Comparison of ENCODE assay signal across 9 cellular contexts in the genomic region with DNA sequence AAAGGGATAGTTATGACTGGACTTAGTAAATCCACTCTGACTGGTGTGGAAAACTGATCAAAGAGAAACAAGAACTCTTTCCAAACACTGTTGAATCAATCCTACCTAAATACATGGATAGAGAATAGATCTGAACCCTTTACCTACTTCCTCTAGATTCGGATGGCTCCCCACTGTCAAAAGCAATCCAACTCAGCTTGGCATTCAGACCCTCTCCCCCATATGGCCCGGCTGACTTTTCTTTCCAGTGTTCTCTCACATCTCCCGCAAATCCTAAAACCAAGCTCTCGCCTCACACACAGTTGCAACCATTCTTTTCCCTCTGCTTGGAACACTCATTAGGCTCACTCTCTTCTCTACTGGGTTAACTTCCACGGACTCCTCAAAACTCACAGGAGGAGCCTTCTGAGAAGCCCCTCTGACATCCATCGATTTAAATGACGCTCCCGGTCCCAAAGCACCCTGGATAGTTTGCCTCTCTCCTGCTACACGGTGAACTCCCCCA. TPM values are rescaled to one million over a fixed set of nuclear protein-coding genes. Genes with fewer than 3 reads are reported as not detected.
DNase-seq lines count a peak whose midpoint lies in the region; ATAC-seq, FAIRE-seq and TF ChIP-seq lines count a peak whose summit lies in the region.
"Had no signal": no experiment of that assay in that cellular context is flagged by ENCODE, and none has a peak within 500 bp of the region (broad histone marks: within the 10 kb centered on the region; RNA-seq: fewer than 3 reads in every experiment).

No MANE protein-coding gene starts in this region.

- no peak overlapping the region for H3K56ac ChIP-seq in H9 (ENCODE audit: insufficient read length, low read depth, low read length)

- no peak overlapping the region for H3K18ac ChIP-seq in H9 (ENCODE audit: insufficient read length, low read depth, low read length)

- H4K20me1 ChIP-seq in H9 (ENCODE audit: control insufficient read depth, insufficient read depth, insufficient read length): no peaks in the 10 kb centered on the region

- TF ChIP-seq CTCF in AG04449 (IDR thresholded peaks at IDR 0.05; ENCODE audit: insufficient read depth, low read length, missing control alignments) (no peak), H9 (conservative IDR thresholded peaks at IDR 0.05) (no peak), VCaP (conservative IDR thresholded peaks at IDR 0.05) (no peak), kidney (IDR thresholded peaks at IDR 0.05; ENCODE audit: borderline replicate concordance, extremely low read depth, insufficient read depth) (no peak), upper lobe of left lung (IDR thresholded peaks at IDR 0.05) (no peak)

- no peaks in the 10 kb centered on the region for H3K79me1 ChIP-seq in H9 (ENCODE audit: insufficient read depth, low read depth, low read length, poor library complexity, severe bottlenecking)

- peak overlapping the region; percentile 57 for H3K9ac ChIP-seq in H9 (ENCODE audit: extremely low read depth, insufficient read length, low read length)
- H3K9ac ChIP-seq in kidney (ENCODE audit: low read length in 2 of 2): peak overlapping the region; percentile 81 to 91

- CTCF ChIA-PET in AG04449 (lab: Yijun Ruan, JAX): interaction anchor here (1.0 to 2.4 kb wide), 6 partner anchors 15 to 480 kb away, joined by 3 to 14 read pairs (median 7); no protein-coding TSS in a partner anchor

- H3K4me3 Mint-ChIP-seq in H9: no peak overlapping the region
- no peak overlapping the region for H3K4me3 Mint-ChIP-seq in stimulated activated memory B cell treated with anti-CD40 and anti-IgM and Interleukin-4, amounts not matched to agents 10 μg/mL and 1 μg/mL and 100 μg/mL, for 72 hours
- H3K4me3 Mint-ChIP-seq: central memory CD8-positive, alpha-beta T cell had no signal

- H3T11ph ChIP-seq in H9 (ENCODE audit: low read length): no peak overlapping the region

- no peak overlapping the region for H3K27ac ChIP-seq in H9 (ENCODE audit: insufficient read length, low read depth, low read length)
- H3K27ac ChIP-seq in VCaP: peak overlapping the region; percentile 86
- peak overlapping the region; percentile 78 to 88 for H3K27ac ChIP-seq in kidney (ENCODE audit: low read depth in 2 of 2, low read length in 2 of 2)
- H3K27ac ChIP-seq in upper lobe of left lung: peak overlapping the region; percentile 85 to 88 (median 86)

- no peak overlapping the region for H4K5ac ChIP-seq in H9 (ENCODE audit: insufficient read length, low read depth, low read length)

- no peak overlapping the region for H2AK5ac ChIP-seq in H9 (ENCODE audit: insufficient read length, low read length)

- no peak overlapping the region for H3K14ac ChIP-seq in H9 (ENCODE audit: insufficient read depth, low read length)

- peaks cover 6% of the 10 kb centered on the region for H3K23me2 ChIP-seq in H9 (ENCODE audit: insufficient read length, low read depth, low read length, poor library complexity, severe bottlenecking)

- H3K79me2 ChIP-seq in H9 (ENCODE audit: insufficient read depth, low read length): no peaks in the 10 kb centered on the region

- H2BK20ac ChIP-seq in H9 (ENCODE audit: low read depth, low read length, poor library complexity, severe bottlenecking): no peak overlapping the region

- H2BK15ac ChIP-seq in H9 (ENCODE audit: low read depth, low read length): no peak overlapping the region

- FAIRE-seq in kidney (lab: Jason Lieb, UNC): no peak

- no peaks in the 10 kb centered on the region for H3K27me3 ChIP-seq in H9 (ENCODE audit: insufficient read depth, low read length)
- H3K27me3 ChIP-seq in upper lobe of left lung: no peaks in the 10 kb centered on the region

- H2BK12ac ChIP-seq in H9 (ENCODE audit: insufficient read length, low read depth, low read length): no peak overlapping the region

- peaks cover 0 to 7% (median 6%) of the 10 kb centered on the region in 3 experiments; a peak in 4 of 7 replicates for H3K36me3 Mint-ChIP-seq in H9 (ENCODE audit: insufficient read depth in 1 of 3, low read depth in 3 of 3)
- peaks cover 5% of the 10 kb centered on the region for H3K36me3 Mint-ChIP-seq in stimulated activated memory B cell treated with anti-CD40 and anti-IgM and Interleukin-4, amounts not matched to agents 10 μg/mL and 1 μg/mL and 100 μg/mL, for 72 hours

- peaks cover 6 to 7% of the 10 kb centered on the region in 2 experiments; a peak in 3 of 4 replicates for H3K4me1 Mint-ChIP-seq in H9
- peaks cover 12% of the 10 kb centered on the region for H3K4me1 Mint-ChIP-seq in stimulated activated memory B cell treated with anti-CD40 and anti-IgM and Interleukin-4, amounts not matched to agents 10 μg/mL and 1 μg/mL and 100 μg/mL, for 72 hours

- WGBS in H9 (ENCODE audit: extremely low coverage, insufficient read length, low lambda C conversion rate): no CpG with 5 or more reads among the region's 9 CpGs
- 1% methylated on average over 9 of the region's 9 CpGs for WGBS in upper lobe of left lung, 2 donors

- H3K27me3 Mint-ChIP-seq in H9 (ENCODE audit: low read depth): peaks cover 20% of the 10 kb centered on the region
- H3K27me3 Mint-ChIP-seq in stimulated activated memory B cell treated with anti-CD40 and anti-IgM and Interleukin-4, amounts not matched to agents 10 μg/mL and 1 μg/mL and 100 μg/mL, for 72 hours: no peaks in the 10 kb centered on the region

- no peak overlapping the region for H3K27ac Mint-ChIP-seq in H9
- H3K27ac Mint-ChIP-seq in stimulated activated memory B cell treated with anti-CD40 and anti-IgM and Interleukin-4, amounts not matched to agents 10 μg/mL and 1 μg/mL and 100 μg/mL, for 72 hours: no peak overlapping the region

- H3K4me1 ChIP-seq in H9 (ENCODE audit: insufficient read depth, low read length): peaks cover 3% of the 10 kb centered on the region; the same call in 1 of the 2 replicates
- peaks cover 0 to 3% of the 10 kb centered on the region in 2 donors for H3K4me1 ChIP-seq in kidney (ENCODE audit: control insufficient read depth in 1 of 2, insufficient read depth in 1 of 2, low read depth in 1 of 2, low read length in 2 of 2)
- peaks cover 4 to 22% (median 12%) of the 10 kb centered on the region in 4 donors for H3K4me1 ChIP-seq in upper lobe of left lung

- DNase-seq in AG04449 (ENCODE audit: low read depth, low spot score) (no peak), H9 (no peak), kidney (no peak), upper lobe of left lung (no peak), Ammon's horn (ENCODE audit: low spot score) (no peak)
- DNase-seq in activated CD4-positive, alpha-beta T cell treated with anti-CD3 and anti-CD28 coated beads for 1 hour: no peak

- H3K9me3 Mint-ChIP-seq in H9: peaks cover 0 to 7% of the 10 kb centered on the region in 2 experiments; a peak in 1 of 5 replicates
- no peaks in the 10 kb centered on the region for H3K9me3 Mint-ChIP-seq in stimulated activated memory B cell treated with anti-CD40 and anti-IgM and Interleukin-4, amounts not matched to agents 10 μg/mL and 1 μg/mL and 100 μg/mL, for 72 hours
- H3K9me3 Mint-ChIP-seq: central memory CD8-positive, alpha-beta T cell had no signal

- intact Hi-C loops in kidney (cut with DNase I): no loop called here

- ATAC-seq in upper lobe of left lung (ENCODE audit: low FRiP score in 2 of 2): peak in 1 of 2 donors; percentile 11
- no peak for ATAC-seq in stimulated activated memory B cell treated with anti-CD40 and anti-IgM and Interleukin-4, amounts not matched to agents 10 μg/mL and 1 μg/mL and 100 μg/mL, for 72 hours

- peak overlapping the region; percentile 93 for H3K4me2 ChIP-seq in H9 (ENCODE audit: insufficient read depth, insufficient read length, low read length)

- no peak overlapping the region for H2BK5ac ChIP-seq in H9 (ENCODE audit: insufficient read length, low read length)

- no peak overlapping the region for H3K23ac ChIP-seq in H9 (ENCODE audit: insufficient read length, low read depth, low read length)

- H3K9me3 ChIP-seq in H9 (ENCODE audit: control insufficient read depth, low read depth, low read length): no peaks in the 10 kb centered on the region
- peaks cover 0 to 2% of the 10 kb centered on the region in 2 donors for H3K9me3 ChIP-seq in kidney (ENCODE audit: control insufficient read depth in 1 of 2, low read length in 2 of 2)
- H3K9me3 ChIP-seq in upper lobe of left lung: no peaks in the 10 kb centered on the region

- no peak overlapping the region for H2BK120ac ChIP-seq in H9 (ENCODE audit: low read depth, low read length, poor library complexity, severe bottlenecking)

- POLR2A ChIA-PET in AG04449 (lab: Yijun Ruan, JAX): interaction anchor here (0.8 to 0.9 kb wide), 2 partner anchors 8 to 19 kb away, joined by 3 to 7 read pairs; no protein-coding TSS in a partner anchor

- peak overlapping the region; percentile 91 for H3K4me3 ChIP-seq in AG04449 (ENCODE audit: low read depth, low read length)
- peak overlapping the region; percentile 95 for H3K4me3 ChIP-seq in kidney (ENCODE audit: low read length in 2 of 2)
- peak overlapping the region; percentile 82 to 94 (median 90) for H3K4me3 ChIP-seq in upper lobe of left lung

- H3K36me3 ChIP-seq in kidney (ENCODE audit: control insufficient read depth in 1 of 2, insufficient read depth in 2 of 2, low read length in 2 of 2): no peaks in the 10 kb centered on the region
- H3K36me3 ChIP-seq in upper lobe of left lung: no peaks in the 10 kb centered on the region

- TF ChIP-seq EP300 in upper lobe of left lung (IDR thresholded peaks at IDR 0.05): no peak

- H2AFZ ChIP-seq in H9 (ENCODE audit: low read length): peak overlapping the region; percentile 44

- H4K8ac ChIP-seq in H9 (replicated peaks; ENCODE audit: insufficient read length, low read depth, low read length): no peak overlapping the region

- no peak overlapping the region for H3K4ac ChIP-seq in H9 (ENCODE audit: low read depth, low read length)

- no peak for TF ChIP-seq POLR2A in upper lobe of left lung (IDR thresholded peaks at IDR 0.05)

- no peak overlapping the region for H4K91ac ChIP-seq in H9 (ENCODE audit: insufficient read length, low read depth, low read length)

RNA-seq across cellular contexts. Expression of a gene that starts 0.6 kb away (rescaled TPM):
- total RNA-seq in H9 (2021): 14.6 and 15.3 TPM in 2 replicates
- 16.7 TPM for total RNA-seq in kidney
- polyA plus RNA-seq in kidney (ENCODE audit: insufficient read depth, low read depth, low replicate concordance): 4.3 TPM
- 10 to 100 TPM; 11.7 to 41.7 (median 15.3) TPM for total RNA-seq in upper lobe of left lung

RNA-seq across cellular contexts. Expression of a gene that starts 18.0 kb away (rescaled TPM):
- total RNA-seq in H9 (2021): not detected in 2 replicates
- 4.9 TPM for total RNA-seq in kidney
- polyA plus RNA-seq in kidney (ENCODE audit: insufficient read depth, low read depth, low replicate concordance): 0.92 TPM
- 10 to 100 TPM in 3 of 6 donors, 1 to 10 TPM in 3; 2.6 to 37.5 (median 9.5) TPM for total RNA-seq in upper lobe of left lung
